ENCODE assay signal across 15 cellular contexts in the genomic region with DNA sequence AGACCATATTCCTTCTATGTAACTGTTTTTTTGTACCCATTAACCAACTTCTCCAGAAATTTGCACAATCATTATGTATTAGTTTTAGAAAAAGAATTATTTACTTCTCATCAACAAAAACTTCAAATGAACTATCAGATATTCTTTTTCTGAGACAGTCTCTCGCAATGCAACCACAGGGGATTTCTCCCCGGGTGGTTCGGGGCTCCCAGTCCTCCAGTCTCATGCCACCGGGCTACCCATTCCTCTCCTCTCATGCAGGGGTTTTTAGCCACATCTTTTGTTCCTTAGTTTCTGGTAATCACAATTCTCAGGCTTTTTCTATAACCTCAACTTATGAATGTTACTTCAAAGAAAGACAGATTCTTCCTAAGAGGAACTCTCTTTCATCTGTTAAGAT. TPM values are rescaled to one million over a fixed set of nuclear protein-coding genes. Genes with fewer than 3 reads are reported as not detected.
DNase-seq lines count a peak whose midpoint lies in the region; ATAC-seq and TF ChIP-seq lines count a peak whose summit lies in the region.
"Had no signal": no experiment of that assay in that cellular context is flagged by ENCODE, and none has a peak within 500 bp of the region (broad histone marks: within the 10 kb centered on the region; RNA-seq: fewer than 3 reads in every experiment).

No MANE protein-coding gene starts in this region.

- H3K4me1 Mint-ChIP-seq in natural killer cell treated with Interleukin-12 subunit alpha and Interleukin-12 subunit beta and Interleukin-15 and Interleukin-18, amount 100 ng/mL, for 72 hours (ENCODE audit: low read depth in 2 of 2) = peaks cover 45 to 55% of the 10 kb centered on the region in 2 donors
- H3K4me1 Mint-ChIP-seq in natural killer cell = peaks cover 23 to 26% of the 10 kb centered on the region in 2 donors
- H3K4me1 Mint-ChIP-seq in activated naive CD8-positive, alpha-beta T cell treated with anti-CD3 and anti-CD28 coated beads for 36 hours = peaks cover 69% of the 10 kb centered on the region
- peaks cover 85% of the 10 kb centered on the region for H3K4me1 Mint-ChIP-seq in stimulated activated naive CD8-positive, alpha-beta T cell treated with anti-CD3 and anti-CD28 coated beads, Interleukin-15, amount 100 ng/mL, for 72 hours

- intact Hi-C loops in natural killer cell (cut with micrococcal nuclease) = no loop called here

- no peak for TF ChIP-seq CTCF in natural killer cell (IDR thresholded peaks at IDR 0.05)

- peak overlapping the region; percentile 72 for H3K4me3 Mint-ChIP-seq in natural killer cell treated with Interleukin-12 subunit alpha and Interleukin-12 subunit beta and Interleukin-15 and Interleukin-18, amount 100 ng/mL, for 72 hours
- no peak overlapping the region for H3K4me3 Mint-ChIP-seq in natural killer cell
- H3K4me3 Mint-ChIP-seq in activated naive CD8-positive, alpha-beta T cell treated with anti-CD3 and anti-CD28 coated beads for 36 hours = no peak overlapping the region
- peak overlapping the region; percentile 53 to 66 for H3K4me3 Mint-ChIP-seq in stimulated activated naive CD8-positive, alpha-beta T cell treated with anti-CD3 and anti-CD28 coated beads, Interleukin-15, amount 100 ng/mL, for 72 hours
- H3K4me3 Mint-ChIP-seq: CD8-positive, alpha-beta memory T cell had no signal

- peaks cover 6% of the 10 kb centered on the region for H3K9me3 Mint-ChIP-seq in natural killer cell treated with Interleukin-12 subunit alpha and Interleukin-12 subunit beta and Interleukin-15 and Interleukin-18, amount 100 ng/mL, for 72 hours
- no peaks in the 10 kb centered on the region for H3K9me3 Mint-ChIP-seq in natural killer cell
- H3K9me3 Mint-ChIP-seq in activated naive CD8-positive, alpha-beta T cell treated with anti-CD3 and anti-CD28 coated beads for 36 hours = peaks cover 16% of the 10 kb centered on the region
- H3K9me3 Mint-ChIP-seq in stimulated activated naive CD8-positive, alpha-beta T cell treated with anti-CD3 and anti-CD28 coated beads, Interleukin-15, amount 100 ng/mL, for 72 hours = peaks cover 0 to 6% of the 10 kb centered on the region in 2 donors

- no peak for DNase-seq in natural killer cell treated with Interleukin-12 subunit alpha and Interleukin-12 subunit beta and Interleukin-15 and Interleukin-18, amount 100 ng/mL, for 72 hours (ENCODE audit: low spot score)
- DNase-seq in natural killer cell = no peak
- DNase-seq in activated naive CD8-positive, alpha-beta T cell treated with anti-CD3 and anti-CD28 coated beads for 36 hours = peak; percentile 37
- peak in 1 of 2 donors; percentile 21 for DNase-seq in stimulated activated naive CD8-positive, alpha-beta T cell treated with anti-CD3 and anti-CD28 coated beads, Interleukin-15, amount 100 ng/mL, for 72 hours
- no peak for DNase-seq in NCI-H82 (lab: John Stamatoyannopoulos, UW)
- no peak for DNase-seq in LoVo (ENCODE audit: low spot score)
- DNase-seq: CD8-positive, alpha-beta memory T cell; HCEC 1CT; Kasumi-1; NCI-H1417; NCI-H2029; NCI-H510A had no signal

- H3K27ac Mint-ChIP-seq in natural killer cell treated with Interleukin-12 subunit alpha and Interleukin-12 subunit beta and Interleukin-15 and Interleukin-18, amount 100 ng/mL, for 72 hours = peak overlapping the region; percentile 90 to 91
- H3K27ac Mint-ChIP-seq in natural killer cell = peak overlapping the region in 1 of 2 donors; percentile 6
- H3K27ac Mint-ChIP-seq in activated naive CD8-positive, alpha-beta T cell treated with anti-CD3 and anti-CD28 coated beads for 36 hours = peak overlapping the region; percentile 84
- H3K27ac Mint-ChIP-seq in stimulated activated naive CD8-positive, alpha-beta T cell treated with anti-CD3 and anti-CD28 coated beads, Interleukin-15, amount 100 ng/mL, for 72 hours = peak overlapping the region; percentile 35 to 75
- H3K27ac Mint-ChIP-seq: CD8-positive, alpha-beta memory T cell had no signal

- no peak for ATAC-seq in natural killer cell treated with Interleukin-12 subunit alpha and Interleukin-12 subunit beta and Interleukin-15 and Interleukin-18, amount 100 ng/mL, for 72 hours
- ATAC-seq in natural killer cell (no peak), GM18909 (IDR thresholded peaks at IDR 0.05; ENCODE audit: poor library complexity, unreplicated experiment) (peak; percentile 21)
- no peak for ATAC-seq in stimulated activated naive CD8-positive, alpha-beta T cell treated with anti-CD3 and anti-CD28 coated beads, Interleukin-15, amount 100 ng/mL, for 72 hours

- no peaks in the 10 kb centered on the region for H3K36me3 Mint-ChIP-seq in natural killer cell treated with Interleukin-12 subunit alpha and Interleukin-12 subunit beta and Interleukin-15 and Interleukin-18, amount 100 ng/mL, for 72 hours
- H3K36me3 Mint-ChIP-seq in natural killer cell = no peaks in the 10 kb centered on the region
- H3K36me3 Mint-ChIP-seq in activated naive CD8-positive, alpha-beta T cell treated with anti-CD3 and anti-CD28 coated beads for 36 hours = peaks cover 7% of the 10 kb centered on the region
- H3K36me3 Mint-ChIP-seq: CD8-positive, alpha-beta memory T cell had no signal

- H3K27me3 Mint-ChIP-seq in natural killer cell treated with Interleukin-12 subunit alpha and Interleukin-12 subunit beta and Interleukin-15 and Interleukin-18, amount 100 ng/mL, for 72 hours = no peaks in the 10 kb centered on the region
- peaks cover 0 to 2% of the 10 kb centered on the region in 2 donors for H3K27me3 Mint-ChIP-seq in natural killer cell (ENCODE audit: low read depth in 2 of 2)
- H3K27me3 Mint-ChIP-seq in activated naive CD8-positive, alpha-beta T cell treated with anti-CD3 and anti-CD28 coated beads for 36 hours = no peaks in the 10 kb centered on the region
- H3K27me3 Mint-ChIP-seq in stimulated activated naive CD8-positive, alpha-beta T cell treated with anti-CD3 and anti-CD28 coated beads, Interleukin-15, amount 100 ng/mL, for 72 hours = no peaks in the 10 kb centered on the region

RNA-seq across cellular contexts. Expression of a gene that starts 46.6 kb away (rescaled TPM):
- under 1 TPM; 0.45 to 0.70 TPM for total RNA-seq in natural killer cell treated with Interleukin-12 subunit alpha and Interleukin-12 subunit beta and Interleukin-15 and Interleukin-18, amount 100 ng/mL, for 72 hours
- total RNA-seq in natural killer cell = 1 to 10 TPM in 2 of 3 donors, under 1 TPM in 1; 1.00 to 1.1 (median 1.0) TPM
- total RNA-seq in activated naive CD8-positive, alpha-beta T cell treated with anti-CD3 and anti-CD28 coated beads for 36 hours = under 1 TPM; 0.32 to 0.35 TPM
- total RNA-seq: RPMI7951, SJSA1 had no signal

Comparison
In these comparisons a context has a peak if more than half of its experiments do, and no peak if none do; other contexts are left out.
1. H3K4me3 Mint-ChIP-seq: peak in natural killer cell treated with Interleukin-12 subunit alpha and Interleukin-12 subunit beta and Interleukin-15 and Interleukin-18, amount 100 ng/mL, for 72 hours (single experiment) and stimulated activated naive CD8-positive, alpha-beta T cell treated with anti-CD3 and anti-CD28 coated beads, Interleukin-15, amount 100 ng/mL, for 72 hours (2 of 2); none in natural killer cell (single experiment) and activated naive CD8-positive, alpha-beta T cell treated with anti-CD3 and anti-CD28 coated beads for 36 hours (single experiment).